Comparison of ENCODE assay signal across 17 cellular contexts in genomic region chr19:38139122-38139521, GRCh38.
"Had no signal": no experiment of that assay in that cellular context is flagged by ENCODE, and none has a peak within 500 bp of the region (broad histone marks: within the 10 kb centered on the region; RNA-seq: fewer than 3 reads in every experiment).

No MANE protein-coding gene starts in this region.

- H3K4me3 Mint-ChIP-seq: activated CD4-positive, alpha-beta T cell treated with anti-CD3 and anti-CD28 coated beads, Interleukin-2, amount 10 ng/mL, durations not matched to agents 7 days and 5 days; activated naive CD8-positive, alpha-beta T cell treated with anti-CD3 and anti-CD28 coated beads, Interleukin-2, amount 50 U/mL, for 24 hours; natural killer cell; stimulated activated memory B cell treated with anti-CD40 and anti-IgM and Interleukin-4, amounts not matched to agents 10 μg/mL and 1 μg/mL and 100 μg/mL, for 72 hours had no signal

- ATAC-seq: activated naive CD8-positive, alpha-beta T cell treated with anti-CD3 and anti-CD28 coated beads, Interleukin-2, amount 50 U/mL, for 24 hours; left lung; natural killer cell; stimulated activated memory B cell treated with anti-CD40 and anti-IgM and Interleukin-4, amounts not matched to agents 10 μg/mL and 1 μg/mL and 100 μg/mL, for 72 hours had no signal

- DNase-seq: activated CD4-positive, alpha-beta T cell treated with anti-CD3 and anti-CD28 coated beads, Interleukin-2, amount 10 ng/mL, durations not matched to agents 7 days and 5 days; activated CD8-positive, alpha-beta memory T cell treated with anti-CD3 and anti-CD28 coated beads, Interleukin-2, amount 50 U/mL, for 48 hours; activated naive CD4-positive, alpha-beta T cell; activated naive CD8-positive, alpha-beta T cell treated with anti-CD3 and anti-CD28 coated beads, Interleukin-2, amount 50 U/mL, for 24 hours; cerebellar nuclear complex; effector CD8-positive, alpha-beta T cell; esophagus squamous epithelium; islet precursor cell; left lung; mammary epithelial cell; natural killer cell; retina; stimulated activated CD4-positive, alpha-beta T cell treated with anti-CD3 and anti-CD28 coated beads, Interleukin-2, amount 100 ng/mL, for 48 hours; thyroid gland had no signal

- H3K27me3 Mint-ChIP-seq: activated CD4-positive, alpha-beta T cell treated with anti-CD3 and anti-CD28 coated beads, Interleukin-2, amount 10 ng/mL, durations not matched to agents 7 days and 5 days; activated naive CD8-positive, alpha-beta T cell treated with anti-CD3 and anti-CD28 coated beads, Interleukin-2, amount 50 U/mL, for 24 hours; stimulated activated memory B cell treated with anti-CD40 and anti-IgM and Interleukin-4, amounts not matched to agents 10 μg/mL and 1 μg/mL and 100 μg/mL, for 72 hours had no signal

- H3K9me3 Mint-ChIP-seq: activated CD4-positive, alpha-beta T cell treated with anti-CD3 and anti-CD28 coated beads, Interleukin-2, amount 10 ng/mL, durations not matched to agents 7 days and 5 days; activated naive CD8-positive, alpha-beta T cell treated with anti-CD3 and anti-CD28 coated beads, Interleukin-2, amount 50 U/mL, for 24 hours; natural killer cell; stimulated activated memory B cell treated with anti-CD40 and anti-IgM and Interleukin-4, amounts not matched to agents 10 μg/mL and 1 μg/mL and 100 μg/mL, for 72 hours had no signal

- H3K9me3 ChIP-seq: ascending aorta, breast epithelium, esophagus squamous epithelium, left lung, thyroid gland had no signal

- H3K27ac Mint-ChIP-seq: activated naive CD8-positive, alpha-beta T cell treated with anti-CD3 and anti-CD28 coated beads, Interleukin-2, amount 50 U/mL, for 24 hours; natural killer cell; stimulated activated memory B cell treated with anti-CD40 and anti-IgM and Interleukin-4, amounts not matched to agents 10 μg/mL and 1 μg/mL and 100 μg/mL, for 72 hours had no signal

- H3K36me3 Mint-ChIP-seq: natural killer cell had no signal
